ENCODE assay signal across 29 cellular contexts in the genomic region with DNA sequence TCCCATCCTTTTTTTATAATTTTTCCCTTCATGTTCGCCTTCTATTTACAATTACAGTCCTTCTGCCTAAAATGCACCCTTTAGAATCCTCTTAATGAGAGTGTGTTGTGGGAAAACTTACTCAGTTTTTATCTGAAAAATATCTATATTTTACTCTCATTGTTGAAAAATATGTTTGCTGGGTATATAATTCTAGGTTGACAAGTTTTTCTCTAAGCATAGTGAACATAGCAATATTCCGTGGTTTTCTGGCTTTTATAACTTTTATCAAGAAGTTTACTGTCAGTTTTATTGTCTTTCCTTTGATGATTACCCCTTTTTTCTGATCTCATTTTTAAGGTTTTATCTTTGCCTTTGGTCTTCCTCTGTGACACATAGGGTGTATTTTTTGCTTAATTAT.
"Had no signal": no experiment of that assay in that cellular context is flagged by ENCODE, and none has a peak within 500 bp of the region (broad histone marks: within the 10 kb centered on the region; RNA-seq: fewer than 3 reads in every experiment).

No MANE protein-coding gene starts in this region.

- ATAC-seq: effector memory CD8-positive, alpha-beta T cell; esophagus mucosa; foreskin keratinocyte; gastrocnemius medialis; gastroesophageal sphincter; heart left ventricle; heart right ventricle had no signal

- H3K4me1 ChIP-seq: colonic mucosa, esophagus muscularis mucosa, esophagus squamous epithelium, foreskin keratinocyte, gastrocnemius medialis, gastroesophageal sphincter, heart left ventricle, heart right ventricle had no signal

- DNase-seq: colonic mucosa; cortex of kidney; dermis blood vessel endothelial cell; dorsolateral prefrontal cortex; effector CD4-positive, alpha-beta T cell; effector CD8-positive, alpha-beta T cell; effector memory CD4-positive, alpha-beta T cell; effector memory CD8-positive, alpha-beta T cell; endodermal cell; erythroblast; esophagus squamous epithelium; foreskin fibroblast; foreskin keratinocyte; foreskin melanocyte; gastrocnemius medialis; glutamatergic neuron; head of caudate nucleus; heart left ventricle; heart right ventricle had no signal

- FAIRE-seq: colon, endometrium, endothelial cell of umbilical vein, frontal cortex had no signal

- H3K4me2 ChIP-seq: hepatocyte had no signal

- H3K4me3 ChIP-seq: colonic mucosa, coronary artery, dorsolateral prefrontal cortex, esophagus muscularis mucosa, esophagus squamous epithelium, gastrocnemius medialis, gastroesophageal sphincter, heart left ventricle, heart right ventricle, hepatocyte had no signal

- H3K27ac ChIP-seq: colonic mucosa, coronary artery, dorsolateral prefrontal cortex, epithelial cell of prostate, esophagus muscularis mucosa, esophagus squamous epithelium, foreskin keratinocyte, gastrocnemius medialis, gastroesophageal sphincter, heart left ventricle, heart right ventricle, hepatocyte had no signal

- H3K9me3 ChIP-seq: colonic mucosa, esophagus squamous epithelium had no signal

- H3K36me3 ChIP-seq: colonic mucosa, esophagus muscularis mucosa, esophagus squamous epithelium, gastrocnemius medialis, gastroesophageal sphincter, heart left ventricle, heart right ventricle had no signal
